In the genomic region with DNA sequence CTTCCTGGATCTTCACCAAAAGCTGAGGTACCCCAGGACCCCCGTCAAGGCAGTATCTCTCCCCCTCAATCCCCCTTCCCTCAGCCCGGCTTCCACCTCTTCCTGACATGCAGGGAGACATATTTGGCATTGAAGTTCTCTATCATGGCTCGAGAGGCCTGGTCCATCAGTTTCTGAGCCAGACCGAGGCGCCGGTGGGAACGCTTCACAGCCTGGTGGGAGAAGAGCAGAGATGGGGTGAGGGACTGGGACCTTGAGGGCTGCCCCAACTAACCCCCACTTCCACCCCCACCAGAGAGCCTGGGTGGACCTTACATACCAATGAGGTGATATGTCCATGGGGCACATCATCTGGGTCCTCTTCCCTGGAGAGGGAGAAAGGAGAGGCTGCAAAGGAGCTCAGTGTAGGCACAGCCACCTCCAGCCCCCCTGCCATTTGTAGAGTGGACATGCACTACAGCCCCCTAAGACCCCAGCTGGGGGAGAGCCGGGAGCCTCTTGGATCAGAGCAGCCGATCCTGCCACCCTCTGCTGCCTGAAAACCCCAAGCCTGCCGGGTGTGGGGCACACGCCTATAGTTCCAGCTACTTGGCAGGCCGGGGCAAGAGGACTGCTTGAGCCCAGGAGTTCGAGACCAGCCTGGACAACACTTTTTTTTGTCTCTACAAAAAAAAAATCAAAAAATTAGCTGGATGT, we compare ENCODE assay signal across 1 cellular context.
A peak's percentile ranks its signal among the peaks of the same experiment; 100 is the strongest.
TF ChIP-seq lines count a peak whose summit lies in the region.

No MANE protein-coding gene starts in this region.

TF ChIP-seq in K562, 482 proteins besides CTCF, POLR2A, EP300 and RAD21:
- no peak for TF ChIP-seq FIP1L1 (IDR thresholded peaks at IDR 0.05; ENCODE audit: low read depth, low read length, poor library complexity, severe bottlenecking)
- TF ChIP-seq DIDO1 (tag; IDR thresholded peaks at IDR 0.05; ENCODE audit: low read depth): no peak
- no peak for TF ChIP-seq CBX2 (IDR thresholded peaks at IDR 0.05; ENCODE audit: insufficient read depth, low read length, poor library complexity, severe bottlenecking)
- TF ChIP-seq RBFOX2 (IDR thresholded peaks at IDR 0.05; ENCODE audit: low read depth, low read length): peak; percentile 10; the same call in 1 of the 2 replicates
- no peak for TF ChIP-seq FOXJ3 (CRISPR knock-in tag; IDR thresholded peaks at IDR 0.05)
